In the genomic region with DNA sequence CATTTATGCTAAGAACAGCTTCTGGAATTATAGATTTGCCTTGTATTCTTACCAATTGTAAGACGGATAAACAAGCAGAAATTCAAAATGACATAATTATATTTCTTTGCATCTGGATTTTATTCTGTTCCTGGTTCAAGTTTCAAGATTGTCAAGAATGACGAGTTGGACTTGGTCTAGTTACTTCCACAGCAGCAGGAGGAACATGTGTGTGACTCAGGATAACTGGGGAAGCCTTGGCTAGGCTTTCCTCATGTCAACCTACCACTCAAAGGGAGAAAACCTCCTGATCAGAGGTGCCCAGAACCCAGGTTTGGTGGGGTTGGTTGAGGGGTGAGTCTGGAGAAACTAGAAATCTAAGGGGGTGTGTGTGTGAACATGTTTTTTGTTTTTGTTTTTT, we compare ENCODE assay signal across 1 cellular context.
TF ChIP-seq lines count a peak whose summit lies in the region.

No MANE protein-coding gene starts in this region.

TF ChIP-seq in GM23338, 12 proteins besides CTCF, POLR2A, EP300 and RAD21:
- TF ChIP-seq NANOG (IDR thresholded peaks at IDR 0.05; ENCODE audit: borderline replicate concordance), result no peak
- no peak for TF ChIP-seq JUNB (IDR thresholded peaks at IDR 0.05; ENCODE audit: unreplicated experiment)
